ENCODE assay signal across 9 cellular contexts in the genomic region with DNA sequence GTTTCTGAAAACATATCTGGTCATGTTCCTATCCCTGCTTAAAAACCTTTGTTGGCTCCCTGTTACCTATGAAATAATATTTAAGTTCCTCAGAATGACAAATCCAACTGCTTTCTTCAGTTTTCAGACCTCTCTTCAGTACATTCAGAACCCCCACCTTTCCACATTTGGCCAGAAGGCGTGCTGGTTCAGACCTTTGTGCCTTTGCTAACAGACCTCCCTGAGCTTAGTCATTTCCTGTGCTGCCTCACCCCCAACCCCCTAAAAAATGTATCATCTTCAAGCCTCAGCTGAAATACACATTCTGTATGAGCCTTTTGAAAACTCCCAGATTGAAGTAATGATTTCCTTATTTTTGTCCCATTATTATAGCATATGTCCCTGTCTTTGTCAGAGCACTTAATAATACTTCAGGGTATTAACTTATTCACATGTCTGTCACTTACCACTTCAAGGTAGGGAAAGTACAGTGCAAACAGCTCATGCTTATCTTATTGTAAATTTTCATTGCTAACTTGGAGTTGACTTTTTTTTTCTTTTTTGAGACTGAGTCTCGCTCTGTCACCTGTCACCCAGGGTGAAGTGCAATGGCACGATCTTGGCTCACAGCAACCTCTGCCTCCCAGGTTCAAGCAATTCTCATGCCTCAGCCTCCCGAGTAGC. TPM values are rescaled to one million over a fixed set of nuclear protein-coding genes. Genes with fewer than 3 reads are reported as not detected.
DNase-seq lines count a peak whose midpoint lies in the region; ATAC-seq and TF ChIP-seq lines count a peak whose summit lies in the region.
"Had no signal": no experiment of that assay in that cellular context is flagged by ENCODE, and none has a peak within 500 bp of the region (broad histone marks: within the 10 kb centered on the region; RNA-seq: fewer than 3 reads in every experiment).

No MANE protein-coding gene starts in this region.

- no peaks in the 10 kb centered on the region for H3K9me3 ChIP-seq in A673 (ENCODE audit: low read depth, low read length, poor library complexity, severe bottlenecking)
- H3K9me3 ChIP-seq: body of pancreas had no signal

- CTCF ChIA-PET in A673 (lab: Charles Lee) = interaction anchor here (0.7 kb wide), 1 partner anchor 38 kb away, joined by 4 read pairs; a partner anchor contains a TSS

- H3K27ac Mint-ChIP-seq in activated T-helper 2 cell treated with anti-CD3 and anti-CD28 coated beads, Interferon-gamma antibody, Interleukin-2, Interleukin-4, amounts not matched to agents 10 μg/mL and 5 μg/mL and 100 μg/mL, durations not matched to agents 14 hours and 24 hours and 36 hours = peak overlapping the region; percentile 88
- H3K27ac Mint-ChIP-seq in stimulated activated naive CD8-positive, alpha-beta T cell treated with anti-CD3 and anti-CD28 coated beads, Interleukin-15, Interleukin-2, amounts not matched to agents 100 ng/mL and 50 ng/mL, for 24 hours = peak overlapping the region; percentile 95
- no peak overlapping the region for H3K27ac Mint-ChIP-seq in stimulated activated memory B cell treated with anti-CD40 and anti-IgM and Interleukin-4, amounts not matched to agents 10 μg/mL and 1 μg/mL and 100 μg/mL, for 72 hours

- no peaks in the 10 kb centered on the region for H3K27me3 ChIP-seq in A673 (replicated peaks; ENCODE audit: insufficient read depth, low read depth, low read length, poor library complexity)
- H3K27me3 ChIP-seq: body of pancreas had no signal

- DNase-seq in A673 (ENCODE audit: low spot score) (peak; percentile 69), NCI-H524 treated with DMSO at 0.1 percent for 48 hours (lab: John Stamatoyannopoulos, UW) (peak; percentile 15), kidney tubule cell (ENCODE audit: low spot score) (peak; percentile 88), NCI-H510A (lab: John Stamatoyannopoulos, UW) (no peak), GF-D8 (lab: John Stamatoyannopoulos, UW) (no peak)
- peak; percentile 58 for DNase-seq in activated T-helper 2 cell treated with anti-CD3 and anti-CD28 coated beads, Interferon-gamma antibody, Interleukin-2, Interleukin-4, amounts not matched to agents 10 μg/mL and 5 μg/mL and 100 μg/mL, durations not matched to agents 14 hours and 24 hours and 36 hours (ENCODE audit: low spot score)

- no peak overlapping the region for H3K27ac ChIP-seq in A673 (ENCODE audit: low read depth, low read length, poor library complexity, severe bottlenecking)

- POLR2A ChIA-PET in A673 (lab: Charles Lee; ENCODE audit: low non-redundant PET) = no interaction called here

- H3K4me1 ChIP-seq in A673 (ENCODE audit: insufficient read depth, low read length, poor library complexity, severe bottlenecking) = peaks cover 6% of the 10 kb centered on the region

- no peaks in the 10 kb centered on the region for H3K27me3 Mint-ChIP-seq in activated T-helper 2 cell treated with anti-CD3 and anti-CD28 coated beads, Interferon-gamma antibody, Interleukin-2, Interleukin-4, amounts not matched to agents 10 μg/mL and 5 μg/mL and 100 μg/mL, durations not matched to agents 14 hours and 24 hours and 36 hours (ENCODE audit: low read depth)
- no peaks in the 10 kb centered on the region for H3K27me3 Mint-ChIP-seq in stimulated activated naive CD8-positive, alpha-beta T cell treated with anti-CD3 and anti-CD28 coated beads, Interleukin-15, Interleukin-2, amounts not matched to agents 100 ng/mL and 50 ng/mL, for 24 hours
- no peaks in the 10 kb centered on the region for H3K27me3 Mint-ChIP-seq in stimulated activated memory B cell treated with anti-CD40 and anti-IgM and Interleukin-4, amounts not matched to agents 10 μg/mL and 1 μg/mL and 100 μg/mL, for 72 hours

- no peak overlapping the region for H3K4me3 ChIP-seq in A673 (ENCODE audit: low read depth, low read length, poor library complexity, severe bottlenecking)
- H3K4me3 ChIP-seq: body of pancreas had no signal

- H3K36me3 Mint-ChIP-seq in activated T-helper 2 cell treated with anti-CD3 and anti-CD28 coated beads, Interferon-gamma antibody, Interleukin-2, Interleukin-4, amounts not matched to agents 10 μg/mL and 5 μg/mL and 100 μg/mL, durations not matched to agents 14 hours and 24 hours and 36 hours (ENCODE audit: low read depth) = peaks cover 90% of the 10 kb centered on the region
- peaks cover 90% of the 10 kb centered on the region for H3K36me3 Mint-ChIP-seq in stimulated activated naive CD8-positive, alpha-beta T cell treated with anti-CD3 and anti-CD28 coated beads, Interleukin-15, Interleukin-2, amounts not matched to agents 100 ng/mL and 50 ng/mL, for 24 hours (ENCODE audit: low read depth)
- peaks cover 45% of the 10 kb centered on the region for H3K36me3 Mint-ChIP-seq in stimulated activated memory B cell treated with anti-CD40 and anti-IgM and Interleukin-4, amounts not matched to agents 10 μg/mL and 1 μg/mL and 100 μg/mL, for 72 hours

- no peaks in the 10 kb centered on the region for H3K9me3 Mint-ChIP-seq in activated T-helper 2 cell treated with anti-CD3 and anti-CD28 coated beads, Interferon-gamma antibody, Interleukin-2, Interleukin-4, amounts not matched to agents 10 μg/mL and 5 μg/mL and 100 μg/mL, durations not matched to agents 14 hours and 24 hours and 36 hours
- no peaks in the 10 kb centered on the region for H3K9me3 Mint-ChIP-seq in stimulated activated naive CD8-positive, alpha-beta T cell treated with anti-CD3 and anti-CD28 coated beads, Interleukin-15, Interleukin-2, amounts not matched to agents 100 ng/mL and 50 ng/mL, for 24 hours
- H3K9me3 Mint-ChIP-seq in stimulated activated memory B cell treated with anti-CD40 and anti-IgM and Interleukin-4, amounts not matched to agents 10 μg/mL and 1 μg/mL and 100 μg/mL, for 72 hours = no peaks in the 10 kb centered on the region

- H3K4me1 Mint-ChIP-seq in activated T-helper 2 cell treated with anti-CD3 and anti-CD28 coated beads, Interferon-gamma antibody, Interleukin-2, Interleukin-4, amounts not matched to agents 10 μg/mL and 5 μg/mL and 100 μg/mL, durations not matched to agents 14 hours and 24 hours and 36 hours (ENCODE audit: low read depth) = peaks cover 44% of the 10 kb centered on the region
- peaks cover 50% of the 10 kb centered on the region for H3K4me1 Mint-ChIP-seq in stimulated activated naive CD8-positive, alpha-beta T cell treated with anti-CD3 and anti-CD28 coated beads, Interleukin-15, Interleukin-2, amounts not matched to agents 100 ng/mL and 50 ng/mL, for 24 hours (ENCODE audit: low read depth)
- H3K4me1 Mint-ChIP-seq in stimulated activated memory B cell treated with anti-CD40 and anti-IgM and Interleukin-4, amounts not matched to agents 10 μg/mL and 1 μg/mL and 100 μg/mL, for 72 hours = no peaks in the 10 kb centered on the region

- no peak for ATAC-seq in stimulated activated memory B cell treated with anti-CD40 and anti-IgM and Interleukin-4, amounts not matched to agents 10 μg/mL and 1 μg/mL and 100 μg/mL, for 72 hours
- ATAC-seq: body of pancreas had no signal

- no peak for TF ChIP-seq CTCF in A673 (conservative IDR thresholded peaks at IDR 0.05; ENCODE audit: low read depth, low read length)

- H3K36me3 ChIP-seq in A673 (ENCODE audit: insufficient read depth, low read length, poor library complexity, severe bottlenecking) = peaks cover 97% of the 10 kb centered on the region

- BruUV-seq in A673 (replicated peaks; lab: Mats Ljungman, UMichigan) = no TSS peak

- peak overlapping the region; percentile 74 for H3K4me3 Mint-ChIP-seq in activated T-helper 2 cell treated with anti-CD3 and anti-CD28 coated beads, Interferon-gamma antibody, Interleukin-2, Interleukin-4, amounts not matched to agents 10 μg/mL and 5 μg/mL and 100 μg/mL, durations not matched to agents 14 hours and 24 hours and 36 hours (ENCODE audit: low read depth)
- peak overlapping the region; percentile 73 for H3K4me3 Mint-ChIP-seq in stimulated activated naive CD8-positive, alpha-beta T cell treated with anti-CD3 and anti-CD28 coated beads, Interleukin-15, Interleukin-2, amounts not matched to agents 100 ng/mL and 50 ng/mL, for 24 hours
- no peak overlapping the region for H3K4me3 Mint-ChIP-seq in stimulated activated memory B cell treated with anti-CD40 and anti-IgM and Interleukin-4, amounts not matched to agents 10 μg/mL and 1 μg/mL and 100 μg/mL, for 72 hours

- intact Hi-C loops in A673 (cut with micrococcal nuclease; ENCODE audit: unreplicated experiment) = loop anchor here (5.0 kb wide), 1 partner anchor 153 kb away; no protein-coding TSS in a partner anchor
- intact Hi-C loops in activated T-helper 2 cell treated with anti-CD3 and anti-CD28 coated beads, Interferon-gamma antibody, Interleukin-2, Interleukin-4, amounts not matched to agents 10 μg/mL and 5 μg/mL and 100 μg/mL, durations not matched to agents 14 hours and 24 hours and 36 hours (cut with micrococcal nuclease) = loop anchor here (1.0 to 5.0 kb wide), 5 partner anchors 38 to 883 kb away; a partner anchor contains a TSS

RNA-seq across cellular contexts. Expression of a gene that starts 19.7 kb away (rescaled TPM):
- total RNA-seq in A673 (2021) = not detected in 2 replicates
- total RNA-seq in activated T-helper 2 cell treated with anti-CD3 and anti-CD28 coated beads, Interferon-gamma antibody, Interleukin-2, Interleukin-4, amounts not matched to agents 10 μg/mL and 5 μg/mL and 100 μg/mL, durations not matched to agents 14 hours and 24 hours and 36 hours = not detected in 2 replicates
- total RNA-seq: body of pancreas had no signal

Comparison
In these comparisons a context has a peak if more than half of its experiments do, and no peak if none do; other contexts are left out.
1. DNase-seq: peak in A673 (single experiment), NCI-H524 treated with DMSO at 0.1 percent for 48 hours (single experiment), activated T-helper 2 cell treated with anti-CD3 and anti-CD28 coated beads, Interferon-gamma antibody, Interleukin-2, Interleukin-4, amounts not matched to agents 10 μg/mL and 5 μg/mL and 100 μg/mL, durations not matched to agents 14 hours and 24 hours and 36 hours (single experiment) and kidney tubule cell (single experiment); none in NCI-H510A (single experiment) and GF-D8 (single experiment).